ENCODE assay signal across 19 cellular contexts in genomic region chr9:93658184-93658925, GRCh38.
DNase-seq lines count a peak whose midpoint lies in the region; ATAC-seq, FAIRE-seq and TF ChIP-seq lines count a peak whose summit lies in the region.
"Had no signal": no experiment of that assay in that cellular context is flagged by ENCODE, and none has a peak within 500 bp of the region (broad histone marks: within the 10 kb centered on the region; RNA-seq: fewer than 3 reads in every experiment).

No MANE protein-coding gene starts in this region.

- H3K27ac ChIP-seq in coronary artery: no peak overlapping the region
- H3K27ac ChIP-seq in aorta (ENCODE audit: low read depth in 1 of 2, low read length in 2 of 2): no peak overlapping the region
- H3K27ac ChIP-seq: BLaER1, ovary, SK-N-MC had no signal

- no peak for TF ChIP-seq POLR2A in H54 (IDR thresholded peaks at IDR 0.05; ENCODE audit: low read depth, low read length)

- no peak for ATAC-seq in Right ventricle myocardium superior (ENCODE audit: poor library complexity)
- no peak for ATAC-seq in Right ventricle myocardium inferior
- ATAC-seq in mucosa of descending colon: no peak
- no peak for ATAC-seq in aorta (ENCODE audit: low FRiP score)
- ATAC-seq: activated naive CD8-positive, alpha-beta T cell treated with anti-CD3 and anti-CD28 coated beads, Interleukin-2, amount 50 U/mL, for 24 hours had no signal

- H3K4me3 ChIP-seq in coronary artery (no peak overlapping the region), mucosa of descending colon (no peak overlapping the region), aorta (ENCODE audit: low read length in 2 of 2) (no peak overlapping the region)
- H3K4me3 ChIP-seq: BLaER1, ovary, SK-N-MC had no signal

- H3K4me1 ChIP-seq in mucosa of descending colon (ENCODE audit: low read depth): no peaks in the 10 kb centered on the region
- H3K4me1 ChIP-seq in aorta (ENCODE audit: control insufficient read depth in 1 of 2, insufficient read depth in 2 of 2, low read length in 2 of 2): no peaks in the 10 kb centered on the region
- H3K4me1 ChIP-seq: BLaER1 had no signal

- intact Hi-C loops in Right ventricle myocardium superior (cut with DNase I): no loop called here
- intact Hi-C loops in Right ventricle myocardium inferior (cut with DNase I): no loop called here
- intact Hi-C loops in mucosa of descending colon (cut with DNase I, micrococcal nuclease): no loop called here
- intact Hi-C loops in aorta (cut with DNase I): no loop called here

- H3K36me3 ChIP-seq in mucosa of descending colon (ENCODE audit: low read depth) (no peaks in the 10 kb centered on the region), aorta (ENCODE audit: control insufficient read depth in 1 of 2, insufficient read depth in 2 of 2, low read length in 1 of 2) (no peaks in the 10 kb centered on the region)
- H3K36me3 ChIP-seq: ovary had no signal

- peak; percentile 25 for DNase-seq in Right ventricle myocardium superior
- no peak for DNase-seq in Right ventricle myocardium inferior (ENCODE audit: missing footprints)
- DNase-seq in coronary artery (ENCODE audit: low spot score): peak; percentile 50
- peak in 2 of 3 donors; percentile 14 to 29 for DNase-seq in mucosa of descending colon
- peak; percentile 40 to 63 for DNase-seq in aorta
- DNase-seq in H54 (ENCODE audit: insufficient read length, low spot score): no peak
- DNase-seq in Kasumi-1 (lab: John Stamatoyannopoulos, UW): no peak
- DNase-seq in retina: no peak
- DNase-seq: activated naive CD8-positive, alpha-beta T cell treated with anti-CD3 and anti-CD28 coated beads, Interleukin-2, amount 50 U/mL, for 24 hours; DMS79 treated with DMSO at 0.1 percent for 48 hours; effector CD8-positive, alpha-beta T cell; IMR-90; naive thymus-derived CD4-positive, alpha-beta T cell; NCI-H1105; NCI-H1930; NCI-H69 had no signal

- TF ChIP-seq CTCF in coronary artery (IDR thresholded peaks at IDR 0.05): no peak
- no peak for TF ChIP-seq CTCF in mucosa of descending colon (IDR thresholded peaks at IDR 0.05)

- 95 to 98% methylated on average over 12 of the region's 12 CpGs for WGBS in aorta, 2 donors

- H3K9me3 ChIP-seq in mucosa of descending colon (no peaks in the 10 kb centered on the region), aorta (ENCODE audit: control insufficient read depth, low read length) (no peaks in the 10 kb centered on the region)
- H3K9me3 ChIP-seq: ovary had no signal

- H3K27me3 ChIP-seq in aorta (ENCODE audit: control insufficient read depth in 1 of 2, insufficient read depth in 2 of 2, low read length in 1 of 2): no peaks in the 10 kb centered on the region
- H3K27me3 ChIP-seq: BLaER1, ovary had no signal

- FAIRE-seq in H54 (lab: Jason Lieb, UNC): no peak

Comparison
In these comparisons a context has a peak if more than half of its experiments do, and no peak if none do; other contexts are left out.
1. DNase-seq: peak in Right ventricle myocardium superior (single experiment), coronary artery (single experiment), mucosa of descending colon (2 of 3) and aorta (2 of 2); none in Right ventricle myocardium inferior (single experiment), H54 (single experiment), Kasumi-1 (0 of 2) and retina (single experiment).